ENCODE assay signal across 18 cellular contexts in genomic region chr6:22204153-22204552, GRCh38.
"Had no signal": no experiment of that assay in that cellular context is flagged by ENCODE, and none has a peak within 500 bp of the region (broad histone marks: within the 10 kb centered on the region; RNA-seq: fewer than 3 reads in every experiment).

No MANE protein-coding gene starts in this region.

- H2AFZ ChIP-seq: hepatocyte had no signal

- H3K27ac Mint-ChIP-seq: naive thymus-derived CD4-positive, alpha-beta T cell had no signal

- H3K4me3 Mint-ChIP-seq: naive thymus-derived CD4-positive, alpha-beta T cell had no signal

- H3K36me3 Mint-ChIP-seq: naive thymus-derived CD4-positive, alpha-beta T cell had no signal

- DNase-seq: dermis blood vessel endothelial cell; dorsolateral prefrontal cortex; effector CD4-positive, alpha-beta T cell; effector memory CD4-positive, alpha-beta T cell; foreskin keratinocyte; heart left ventricle; hypothalamus; left cardiac atrium; left lung; left ventricle myocardium superior; lower lobe of right lung; mesenchymal stem cell; mucosa of descending colon; naive thymus-derived CD4-positive, alpha-beta T cell had no signal

- H3K9me3 ChIP-seq: esophagus muscularis mucosa, gastroesophageal sphincter, heart left ventricle, left lung, lower lobe of right lung, mucosa of descending colon had no signal

- H3K4me1 Mint-ChIP-seq: naive thymus-derived CD4-positive, alpha-beta T cell had no signal

- H3K27me3 ChIP-seq: esophagus muscularis mucosa, foreskin keratinocyte, gastroesophageal sphincter, heart left ventricle, hepatocyte, left lung had no signal

- H3K4me3 ChIP-seq: coronary artery, dorsolateral prefrontal cortex, esophagus muscularis mucosa, gastroesophageal sphincter, heart left ventricle, hepatocyte, left lung, lower lobe of right lung, mucosa of descending colon had no signal

- H3K36me3 ChIP-seq: esophagus muscularis mucosa, gastroesophageal sphincter, heart left ventricle, left lung, lower lobe of right lung had no signal

- H3K4me2 ChIP-seq: hepatocyte had no signal

- H3K27ac ChIP-seq: coronary artery, dorsolateral prefrontal cortex, esophagus muscularis mucosa, foreskin keratinocyte, gastroesophageal sphincter, heart left ventricle, hepatocyte, left lung, lower lobe of right lung had no signal

- H3K79me2 ChIP-seq: hepatocyte had no signal

- H3K4me1 ChIP-seq: esophagus muscularis mucosa, foreskin keratinocyte, gastroesophageal sphincter, heart left ventricle, left lung, lower lobe of right lung had no signal
